In the genomic region with DNA sequence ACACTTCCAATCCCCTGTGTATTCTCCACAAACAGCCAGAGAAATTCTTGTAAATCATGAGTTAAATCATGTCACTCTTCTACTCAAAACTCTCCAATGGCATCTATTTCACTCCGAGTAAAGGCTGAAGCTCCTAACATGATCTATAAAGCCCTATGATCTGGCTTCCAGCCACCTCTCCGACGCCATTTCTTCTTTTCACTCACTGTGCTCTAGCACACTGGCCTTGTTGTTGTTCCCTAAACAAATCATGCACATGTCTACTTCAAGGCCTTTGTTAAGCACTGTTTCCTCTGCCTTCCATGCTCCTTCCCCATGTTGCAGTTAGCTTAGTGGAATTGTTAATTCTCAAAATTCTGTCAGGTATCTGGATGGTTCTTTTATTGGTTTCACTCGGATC, we compare ENCODE assay signal across 19 cellular contexts. TPM values are rescaled to one million over a fixed set of nuclear protein-coding genes. Genes with fewer than 3 reads are reported as not detected.
DNase-seq lines count a peak whose midpoint lies in the region; ATAC-seq and TF ChIP-seq lines count a peak whose summit lies in the region.
"Had no signal": no experiment of that assay in that cellular context is flagged by ENCODE, and none has a peak within 500 bp of the region (broad histone marks: within the 10 kb centered on the region; RNA-seq: fewer than 3 reads in every experiment).

No MANE protein-coding gene starts in this region.

- TF ChIP-seq POLR2A in heart left ventricle (IDR thresholded peaks at IDR 0.05): no peak
- no peak for TF ChIP-seq POLR2A in adrenal gland (IDR thresholded peaks at IDR 0.05)

- no peak overlapping the region for H3K4me3 ChIP-seq in cardiac muscle cell
- no peak overlapping the region for H3K4me3 ChIP-seq in heart left ventricle
- no peak overlapping the region for H3K4me3 ChIP-seq in adrenal gland
- H3K4me3 ChIP-seq in mesenchymal stem cell (ENCODE audit: insufficient read depth in 1 of 2, low read depth in 1 of 2, low read length in 2 of 2): no peak overlapping the region
- no peak overlapping the region for H3K4me3 ChIP-seq in ascending aorta
- H3K4me3 ChIP-seq: A549; BLaER1 treated with 17β-estradiol and CSF1 and Interleukin-3, amounts not matched to agents 10 nM and 100 nM; GM12878 had no signal

- no peak overlapping the region for H3K14ac ChIP-seq in mesenchymal stem cell (ENCODE audit: low read length in 2 of 2)

- no peak for DNase-seq in cardiac muscle cell (ENCODE audit: low read depth in 1 of 2, low spot score in 1 of 2)
- no peak for DNase-seq in heart left ventricle
- peak in 6 of 7 donors; percentile 26 to 63 (median 32) for DNase-seq in adrenal gland
- no peak for DNase-seq in mesenchymal stem cell
- no peak for DNase-seq in GM10248 (ENCODE audit: extremely low spot score)
- no peak for DNase-seq in ascending aorta (ENCODE audit: low spot score in 2 of 2)
- DNase-seq in NCI-H82 (lab: John Stamatoyannopoulos, UW): no peak
- DNase-seq: AML-193; Caco-2; Calu3; CD4-positive, alpha-beta T cell; CD8-positive, alpha-beta T cell; DMS79 treated with DMSO at 0.1 percent for 48 hours; GF-D8 had no signal

- no peak overlapping the region for H2BK12ac ChIP-seq in mesenchymal stem cell (ENCODE audit: low read length in 2 of 2)

- ATAC-seq in heart left ventricle: no peak
- ATAC-seq: A549; CD8-positive, alpha-beta T cell; GM12878 had no signal

- no peak overlapping the region for H3K4me2 ChIP-seq in mesenchymal stem cell (ENCODE audit: low read length, poor library complexity, severe bottlenecking)
- H3K4me2 ChIP-seq: A549; BLaER1 treated with 17β-estradiol and CSF1 and Interleukin-3, amounts not matched to agents 10 nM and 100 nM had no signal

- intact Hi-C loops in heart left ventricle (cut with DNase I): no loop called here
- intact Hi-C loops in adrenal gland (cut with DNase I): no loop called here
- intact Hi-C loops in ascending aorta (cut with DNase I): no loop called here

- TF ChIP-seq CTCF in cardiac muscle cell (IDR thresholded peaks at IDR 0.05; ENCODE audit: low read depth, low read length) (no peak), heart left ventricle (IDR thresholded peaks at IDR 0.05) (no peak), adrenal gland (IDR thresholded peaks at IDR 0.05) (no peak), GM10248 (IDR thresholded peaks at IDR 0.05; ENCODE audit: control extremely low read depth, extremely low read depth, low read depth, missing control alignments) (no peak), ascending aorta (IDR thresholded peaks at IDR 0.05) (no peak)

- H3K18ac ChIP-seq in mesenchymal stem cell (ENCODE audit: low read depth in 1 of 2, low read length in 2 of 2): no peak overlapping the region

- H3K36me3 ChIP-seq in cardiac muscle cell (peaks cover 3% of the 10 kb centered on the region), heart left ventricle (peaks cover 0 to 18% (median 0%) of the 10 kb centered on the region in 9 donors), adrenal gland (replicated peaks in 1 of 2) (no peaks in the 10 kb centered on the region), mesenchymal stem cell (ENCODE audit: control insufficient read depth in 1 of 2, insufficient read depth in 2 of 2, low read depth in 1 of 2, low read length in 2 of 2) (peaks cover 5 to 13% of the 10 kb centered on the region in 2 experiments), ascending aorta (peaks cover 0 to 22% of the 10 kb centered on the region in 2 donors)

- H3K23ac ChIP-seq in mesenchymal stem cell (ENCODE audit: low read length in 2 of 2): no peak overlapping the region

- H3K9ac ChIP-seq in mesenchymal stem cell (ENCODE audit: low read length): no peak overlapping the region
- H3K9ac ChIP-seq: BLaER1 treated with 17β-estradiol and CSF1 and Interleukin-3, amounts not matched to agents 10 nM and 100 nM had no signal

- no peak overlapping the region for H2AFZ ChIP-seq in mesenchymal stem cell (ENCODE audit: low read depth, low read length)

- H2AK5ac ChIP-seq in mesenchymal stem cell (ENCODE audit: low read length, severe bottlenecking): no peak overlapping the region

- H2BK120ac ChIP-seq in mesenchymal stem cell (ENCODE audit: low read depth, low read length): no peak overlapping the region

- H4K8ac ChIP-seq in mesenchymal stem cell (ENCODE audit: low read length): peak overlapping the region; percentile 60

- peaks cover 12% of the 10 kb centered on the region for H3K79me1 ChIP-seq in mesenchymal stem cell (replicated peaks; ENCODE audit: low read length, poor library complexity, severe bottlenecking)

- H2BK5ac ChIP-seq in mesenchymal stem cell (ENCODE audit: low read depth, low read length, poor library complexity, severe bottlenecking): no peak overlapping the region

- H3K4ac ChIP-seq in mesenchymal stem cell (ENCODE audit: low read depth in 1 of 2, low read length in 2 of 2): no peak overlapping the region

- no peaks in the 10 kb centered on the region for H3K27me3 ChIP-seq in cardiac muscle cell
- H3K27me3 ChIP-seq in heart left ventricle: no peaks in the 10 kb centered on the region
- H3K27me3 ChIP-seq in adrenal gland: no peaks in the 10 kb centered on the region
- no peaks in the 10 kb centered on the region for H3K27me3 ChIP-seq in mesenchymal stem cell (ENCODE audit: control insufficient read depth in 1 of 2, insufficient read depth in 1 of 2, low read length in 2 of 2)
- H3K27me3 ChIP-seq in ascending aorta: no peaks in the 10 kb centered on the region
- H3K27me3 ChIP-seq: BLaER1 treated with 17β-estradiol and CSF1 and Interleukin-3, amounts not matched to agents 10 nM and 100 nM had no signal

- CTCF ChIA-PET in GM10248 (lab: Yijun Ruan, JAX): interaction anchor here (1.9 kb wide), 1 partner anchor 13 kb away, joined by 7 read pairs; no protein-coding TSS in a partner anchor

- WGBS in heart left ventricle, 4 donors: 85 to 95% (median 90%) methylated on average over 4 of the region's 4 CpGs
- 52 to 61% (median 56%) methylated on average over 4 of the region's 4 CpGs for WGBS in adrenal gland, 4 donors
- 92% methylated on average over 4 of the region's 4 CpGs for WGBS in mesenchymal stem cell

- H3K9me3 ChIP-seq in cardiac muscle cell (ENCODE audit: low read depth) (no peaks in the 10 kb centered on the region), heart left ventricle (no peaks in the 10 kb centered on the region), adrenal gland (replicated peaks in 1 of 3) (no peaks in the 10 kb centered on the region), mesenchymal stem cell (ENCODE audit: control insufficient read depth, low read length) (peaks cover 11% of the 10 kb centered on the region), ascending aorta (no peaks in the 10 kb centered on the region)
- H3K9me3 ChIP-seq: A549, Caco-2 had no signal

- POLR2A ChIA-PET in GM10248 (lab: Yijun Ruan, JAX): no interaction called here

- H3K4me1 ChIP-seq in cardiac muscle cell (ENCODE audit: low read depth) (peaks cover 11% of the 10 kb centered on the region), heart left ventricle (peaks cover 0 to 4% (median 0%) of the 10 kb centered on the region in 12 donors), adrenal gland (replicated peaks in 1 of 2) (peaks cover 0 to 6% of the 10 kb centered on the region in 2 donors), mesenchymal stem cell (ENCODE audit: control insufficient read depth, insufficient read depth, low read depth, low read length) (no peaks in the 10 kb centered on the region), ascending aorta (no peaks in the 10 kb centered on the region)
- H3K4me1 ChIP-seq: A549, Caco-2 had no signal

- H4K91ac ChIP-seq in mesenchymal stem cell (ENCODE audit: low read length): no peak overlapping the region

- H3K27ac ChIP-seq in cardiac muscle cell (peak overlapping the region; percentile 65), heart left ventricle (no peak overlapping the region), adrenal gland (no peak overlapping the region), mesenchymal stem cell (ENCODE audit: low read length, poor library complexity, severe bottlenecking) (no peak overlapping the region), ascending aorta (no peak overlapping the region)
- H3K27ac ChIP-seq: 22Rv1; A549; BLaER1 treated with 17β-estradiol and CSF1 and Interleukin-3, amounts not matched to agents 10 nM and 100 nM; C4-2B had no signal

- H2BK15ac ChIP-seq in mesenchymal stem cell (ENCODE audit: low read depth, poor library complexity, severe bottlenecking): no peak overlapping the region

RNA-seq across cellular contexts. Expression of a gene that starts 30.1 kb away (rescaled TPM):
- total RNA-seq in cardiac muscle cell: 32.0 and 52.0 TPM in 2 replicates
- 66.1 and 84.8 TPM in 2 replicates for polyA plus RNA-seq in cardiac muscle cell
- 10 to 100 TPM; 14.9 to 46.1 (median 27.8) TPM for total RNA-seq in heart left ventricle
- 10 to 100 TPM; 18.9 to 34.4 TPM for polyA plus RNA-seq in heart left ventricle
- 10 to 100 TPM; 10.2 to 55.1 (median 27.7) TPM for total RNA-seq in adrenal gland
- polyA plus RNA-seq in adrenal gland: 10 to 100 TPM; 27.8 to 85.0 (median 38.3) TPM
- polyA plus RNA-seq in mesenchymal stem cell (2013, experiment 1 of 2): 7.2 TPM
- polyA plus RNA-seq in mesenchymal stem cell (2013, experiment 2 of 2): 6.9 TPM
- 3.1 TPM for total RNA-seq in ascending aorta

Comparison
In these comparisons a context has a peak if more than half of its experiments do, and no peak if none do; other contexts are left out.
1. DNase-seq: peak in adrenal gland (6 of 7); none in cardiac muscle cell (0 of 2), heart left ventricle (0 of 5), mesenchymal stem cell (single experiment), GM10248 (single experiment), ascending aorta (0 of 2) and NCI-H82 (single experiment).